1 cellular context compared by ENCODE assay signal in the genomic region with DNA sequence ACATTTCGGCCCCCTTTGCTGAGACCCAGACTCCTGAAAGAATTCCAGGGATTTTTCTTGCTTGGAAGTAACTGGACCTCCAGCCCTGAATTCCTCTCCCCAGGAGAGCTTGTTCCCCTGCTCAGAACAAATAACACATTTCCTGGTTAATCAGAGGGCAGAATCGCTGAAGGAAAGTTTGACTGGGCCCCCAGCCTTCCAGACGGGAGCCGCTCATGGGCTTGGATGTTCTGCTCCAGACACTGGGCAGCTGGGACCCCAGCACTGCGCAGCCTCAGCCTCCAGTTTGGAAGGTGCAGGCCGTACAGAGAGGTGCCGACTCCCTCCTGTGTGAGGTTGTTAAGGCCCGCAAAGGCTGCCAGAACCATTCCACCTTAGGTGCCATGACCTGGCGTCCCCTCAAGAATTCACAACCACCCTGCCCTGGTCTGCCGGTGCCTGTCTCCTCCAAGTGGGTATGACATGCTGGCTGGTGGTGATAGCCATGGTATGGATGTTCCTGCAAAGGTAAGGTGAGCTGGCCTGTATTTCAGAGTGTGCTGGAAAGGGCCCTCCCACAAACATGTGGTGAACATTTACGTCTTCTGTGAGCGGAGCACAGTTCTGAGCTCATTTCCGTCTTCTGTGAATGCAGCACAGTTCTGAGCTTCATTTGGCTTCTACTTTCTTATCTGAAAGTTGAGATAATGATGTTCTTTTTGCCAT.
TF ChIP-seq lines count a peak whose summit lies in the region.

No MANE protein-coding gene starts in this region.

TF ChIP-seq in endothelial cell of umbilical vein, 7 proteins besides CTCF, POLR2A, EP300 and RAD21:
- TF ChIP-seq MAX (IDR thresholded peaks at IDR 0.05; ENCODE audit: insufficient read depth, insufficient read length) = peak; percentile 21
- TF ChIP-seq GATA2 (IDR thresholded peaks at IDR 0.05; ENCODE audit: insufficient read depth, insufficient read length, low read depth, low read length) = no peak
